In the genomic region with DNA sequence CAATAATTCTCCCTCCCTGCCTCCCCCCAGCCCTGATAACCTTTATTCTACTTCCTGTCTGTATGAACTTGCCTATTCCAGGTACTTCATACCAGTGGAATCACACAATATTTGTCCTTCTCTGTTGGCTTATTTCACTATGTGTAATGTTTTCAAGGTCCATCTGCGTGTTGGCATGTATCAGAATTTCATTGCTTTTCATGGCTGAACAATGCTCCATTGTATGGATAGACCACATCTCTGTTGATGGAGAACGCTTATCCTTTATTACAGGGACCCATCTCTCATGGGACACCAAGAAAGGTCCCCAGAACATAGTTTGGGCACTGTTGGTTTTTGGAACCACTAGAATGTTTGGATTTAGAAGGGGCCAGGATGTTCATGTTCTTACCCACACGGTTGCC, we compare ENCODE assay signal across 15 cellular contexts. TPM values are rescaled to one million over a fixed set of nuclear protein-coding genes. Genes with fewer than 3 reads are reported as not detected.
A peak's percentile ranks its signal among the peaks of the same experiment; 100 is the strongest.
DNase-seq lines count a peak whose midpoint lies in the region; ATAC-seq and TF ChIP-seq lines count a peak whose summit lies in the region.
"Had no signal": no experiment of that assay in that cellular context is flagged by ENCODE, and none has a peak within 500 bp of the region (broad histone marks: within the 10 kb centered on the region; RNA-seq: fewer than 3 reads in every experiment).

No MANE protein-coding gene starts in this region.

- H3K4me3 ChIP-seq in SJCRH30 (no peak overlapping the region), esophagus squamous epithelium (no peak overlapping the region), tibial nerve (no peak overlapping the region)
- H3K4me3 ChIP-seq: neural progenitor cell, psoas muscle had no signal

- TF ChIP-seq POLR2A in esophagus squamous epithelium (IDR thresholded peaks at IDR 0.05), result no peak
- no peak for TF ChIP-seq POLR2A in tibial nerve (IDR thresholded peaks at IDR 0.05)

- TF ChIP-seq CTCF in esophagus squamous epithelium (IDR thresholded peaks at IDR 0.05) (no peak), tibial nerve (IDR thresholded peaks at IDR 0.05) (no peak)

- TF ChIP-seq EP300 in tibial nerve (IDR thresholded peaks at IDR 0.05), result no peak

- intact Hi-C loops in esophagus squamous epithelium (cut with DNase I), result no loop called here

- WGBS in esophagus squamous epithelium, 2 donors, result 87 to 89% methylated on average over 2 to 3 of the region's 3 CpGs
- 46% methylated on average over 3 of the region's 3 CpGs for WGBS in tibial nerve, 2 donors

- H3K36me3 ChIP-seq in SJCRH30 (no peaks in the 10 kb centered on the region), esophagus squamous epithelium (no peaks in the 10 kb centered on the region), tibial nerve (peaks cover 0 to 19% (median 0%) of the 10 kb centered on the region in 3 donors)
- H3K36me3 ChIP-seq: neural progenitor cell had no signal

- H3K27ac ChIP-seq in SJCRH30 (peak overlapping the region; percentile 98), esophagus squamous epithelium (peak overlapping the region in 3 of 4 donors; percentile 54 to 78 (median 65)), tibial nerve (peak overlapping the region; percentile 54 to 92 (median 74))
- H3K27ac ChIP-seq: neural progenitor cell, psoas muscle had no signal

- H3K9me3 ChIP-seq in SJCRH30 (replicated peaks), result no peaks in the 10 kb centered on the region
- H3K9me3 ChIP-seq in esophagus squamous epithelium, result no peaks in the 10 kb centered on the region
- no peaks in the 10 kb centered on the region for H3K9me3 ChIP-seq in tibial nerve
- H3K9me3 ChIP-seq: psoas muscle had no signal

- H3K27me3 ChIP-seq in SJCRH30 (no peaks in the 10 kb centered on the region), esophagus squamous epithelium (no peaks in the 10 kb centered on the region), tibial nerve (no peaks in the 10 kb centered on the region)

- DNase-seq in SJCRH30 (no peak), esophagus squamous epithelium (lab: John Stamatoyannopoulos, UW) (no peak), midbrain (lab: John Stamatoyannopoulos, UW) (peak; percentile 67), tibial nerve (ENCODE audit: low spot score in 2 of 2) (no peak), iPS-NIHi11 (ENCODE audit: low spot score) (no peak), NCI-H1105 treated with DMSO at 0.1 percent for 48 hours (lab: John Stamatoyannopoulos, UW) (no peak)
- DNase-seq: activated CD4-positive, alpha-beta T cell treated with anti-CD3 and anti-CD28 coated beads for 1 hour; CD4-positive, alpha-beta memory T cell; dermis blood vessel endothelial cell; DMS53; GF-D8 had no signal

- H3K4me1 ChIP-seq in SJCRH30 (peaks cover 69% of the 10 kb centered on the region), esophagus squamous epithelium (peaks cover 20 to 69% (median 50%) of the 10 kb centered on the region in 3 donors), tibial nerve (peaks cover 2 to 86% (median 51%) of the 10 kb centered on the region in 4 donors)

- no peak for ATAC-seq in HG03097 (IDR thresholded peaks at IDR 0.05; ENCODE audit: low FRiP score, unreplicated experiment)
- ATAC-seq: activated T-helper 17 cell treated with anti-CD3 and anti-CD28 coated beads, Interleukin-2, amount 50 U/mL, for 72 hours; psoas muscle had no signal

RNA-seq across cellular contexts. Expression of a gene that starts 40.2 kb away (rescaled TPM):
- total RNA-seq in SJCRH30 (2014; rRNA removed; shearing (Covaris generic)), result 98.9 and 107 TPM in 2 replicates
- total RNA-seq in esophagus squamous epithelium (10 to 100 TPM in 2 of 4 donors, 1 to 10 TPM in 2; 2.0 to 24.6 (median 7.6) TPM), tibial nerve (100 to 1,000 TPM in 3 of 4 donors, 10 to 100 TPM in 1; 98.0 to 170 (median 119) TPM)
- total RNA-seq: activated T-helper 17 cell treated with anti-CD3 and anti-CD28 coated beads, Interleukin-2, amount 50 U/mL, for 72 hours; CD4-positive, alpha-beta memory T cell had no signal
